8 cellular contexts compared by ENCODE assay signal in the genomic region with DNA sequence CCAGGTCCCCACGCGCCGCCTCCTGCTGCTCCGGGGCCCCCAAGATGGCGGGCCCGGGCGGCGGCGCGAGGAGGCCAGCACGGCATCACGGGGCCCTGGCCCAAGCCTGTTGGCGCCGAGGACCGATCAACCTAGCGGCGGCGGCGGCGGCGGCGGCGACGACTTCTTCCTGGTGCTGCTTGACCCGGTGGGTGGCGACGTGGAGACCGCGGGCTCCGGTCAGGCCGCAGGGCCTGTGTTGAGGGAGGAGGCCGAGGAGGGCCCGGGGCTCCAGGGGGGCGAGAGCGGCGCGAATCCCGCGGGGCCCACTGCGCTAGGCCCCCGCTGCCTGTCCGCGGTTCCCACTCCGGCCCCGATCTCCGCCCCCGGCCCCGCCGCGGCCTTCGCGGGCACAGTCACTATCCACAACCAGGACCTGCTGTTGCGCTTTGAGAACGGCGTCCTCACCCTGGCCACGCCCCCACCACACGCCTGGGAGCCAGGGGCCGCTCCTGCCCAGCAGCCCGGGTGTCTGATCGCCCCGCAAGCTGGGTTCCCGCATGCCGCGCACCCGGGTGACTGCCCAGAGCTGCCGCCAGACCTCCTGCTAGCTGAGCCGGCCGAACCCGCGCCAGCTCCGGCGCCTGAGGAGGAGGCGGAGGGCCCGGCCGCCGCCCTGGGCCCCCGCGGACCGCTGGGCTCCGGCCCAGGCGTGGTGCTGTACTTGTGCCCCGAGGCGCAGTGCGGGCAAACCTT. TPM values are rescaled to one million over a fixed set of nuclear protein-coding genes. Genes with fewer than 3 reads are reported as not detected.
A peak's percentile ranks its signal among the peaks of the same experiment; 100 is the strongest.
DNase-seq lines count a peak whose midpoint lies in the region; ATAC-seq and TF ChIP-seq lines count a peak whose summit lies in the region.
"Not testable (repeated sequence)": the region's sequence is repeated elsewhere in the genome, so short reads cannot be mapped to it uniquely, and the experiment has no call there.

No MANE protein-coding gene starts in this region.

- H3K9me3 Mint-ChIP-seq in activated naive CD8-positive, alpha-beta T cell treated with anti-CD3 and anti-CD28 coated beads, Interleukin-2, amount 50 U/mL, for 24 hours = not testable (repeated sequence)
- peaks cover 0 to 22% (median 4%) of the 10 kb centered on the region in 9 donors for H3K9me3 Mint-ChIP-seq in naive thymus-derived CD8-positive, alpha-beta T cell

- H3K27ac ChIP-seq in subcutaneous abdominal adipose tissue (ENCODE audit: low read depth, low read length) = peak overlapping the region; percentile 80

- H3K9ac ChIP-seq in subcutaneous abdominal adipose tissue (ENCODE audit: low read length in 5 of 5) = peak overlapping the region in 3 of 5 donors; percentile 33 to 59 (median 55)

- peak overlapping the region; percentile 57 for H3K4me3 Mint-ChIP-seq in activated naive CD8-positive, alpha-beta T cell treated with anti-CD3 and anti-CD28 coated beads, Interleukin-2, amount 50 U/mL, for 24 hours
- H3K4me3 Mint-ChIP-seq in naive thymus-derived CD8-positive, alpha-beta T cell = peak overlapping the region in 8 of 10 donors; percentile 42 to 81 (median 62)

- peak; percentile 82 for ATAC-seq in GM21825 (IDR thresholded peaks at IDR 0.05; ENCODE audit: unreplicated experiment)
- peak; percentile 15 for ATAC-seq in HG03575 (IDR thresholded peaks at IDR 0.05; ENCODE audit: extremely low read depth, insufficient number of reproducible peaks, low FRiP score, unreplicated experiment)
- ATAC-seq in SK-N-SH treated with all-trans-retinoic acid at 6 μM for 48 hours = peak; percentile 79
- ATAC-seq in activated naive CD8-positive, alpha-beta T cell treated with anti-CD3 and anti-CD28 coated beads, Interleukin-2, amount 50 U/mL, for 24 hours = peak; percentile 76
- peak; percentile 76 to 80 for ATAC-seq in naive thymus-derived CD8-positive, alpha-beta T cell

- peaks cover 4 to 31% (median 28%) of the 10 kb centered on the region in 5 donors for H3K4me1 ChIP-seq in subcutaneous abdominal adipose tissue (ENCODE audit: control insufficient read depth in 5 of 5, insufficient read depth in 5 of 5, low read length in 5 of 5)

- POLR2A ChIA-PET in naive thymus-derived CD8-positive, alpha-beta T cell (lab: Charles Lee) = interaction anchor here (0.8 kb wide), 2 partner anchors 315 to 597 kb away, joined by 3 read pairs; a partner anchor contains a TSS

- DNase-seq in GM06990 (ENCODE audit: extremely low read depth, insufficient read length) = peak; percentile 69
- DNase-seq in activated naive CD8-positive, alpha-beta T cell treated with anti-CD3 and anti-CD28 coated beads, Interleukin-2, amount 50 U/mL, for 24 hours = peak; percentile 9
- peak; percentile 17 for DNase-seq in glomerular visceral epithelial cell (ENCODE audit: extremely low spot score)
- peak in 9 of 10 donors; percentile 2 to 64 (median 53) for DNase-seq in naive thymus-derived CD8-positive, alpha-beta T cell

- not testable (repeated sequence) for TF ChIP-seq CTCF in GM06990 (IDR thresholded peaks at IDR 0.05; ENCODE audit: insufficient read depth, low read length, poor library complexity, severe bottlenecking)

- H3K36me3 ChIP-seq in GM06990 (ENCODE audit: control insufficient read depth, insufficient read depth, low read length); subcutaneous abdominal adipose tissue (ENCODE audit: control insufficient read depth in 5 of 5, insufficient read depth in 5 of 5, low read length in 5 of 5): not testable (repeated sequence)

- not testable (repeated sequence) for H3K27me3 Mint-ChIP-seq in activated naive CD8-positive, alpha-beta T cell treated with anti-CD3 and anti-CD28 coated beads, Interleukin-2, amount 50 U/mL, for 24 hours; naive thymus-derived CD8-positive, alpha-beta T cell

- not testable (repeated sequence) for H3K27me3 ChIP-seq in GM06990 (replicated peaks; ENCODE audit: control insufficient read depth, insufficient read depth, low read length); subcutaneous abdominal adipose tissue (ENCODE audit: control insufficient read depth in 5 of 5, insufficient read depth in 4 of 5, low read length in 5 of 5)

- H3K36me3 Mint-ChIP-seq in activated naive CD8-positive, alpha-beta T cell treated with anti-CD3 and anti-CD28 coated beads, Interleukin-2, amount 50 U/mL, for 24 hours (ENCODE audit: low read depth) = peaks cover 25% of the 10 kb centered on the region
- H3K36me3 Mint-ChIP-seq in naive thymus-derived CD8-positive, alpha-beta T cell = peaks cover 16 to 25% (median 20%) of the 10 kb centered on the region in 3 donors

- H3K9me3 ChIP-seq in subcutaneous abdominal adipose tissue (ENCODE audit: control insufficient read depth in 5 of 5, low read length in 5 of 5) = not testable (repeated sequence)

- H3K27ac Mint-ChIP-seq in activated naive CD8-positive, alpha-beta T cell treated with anti-CD3 and anti-CD28 coated beads, Interleukin-2, amount 50 U/mL, for 24 hours = not testable (repeated sequence)
- H3K27ac Mint-ChIP-seq in naive thymus-derived CD8-positive, alpha-beta T cell = peak overlapping the region in 2 of 10 donors; percentile 65 to 83

- peaks cover 38% of the 10 kb centered on the region for H3K4me1 Mint-ChIP-seq in activated naive CD8-positive, alpha-beta T cell treated with anti-CD3 and anti-CD28 coated beads, Interleukin-2, amount 50 U/mL, for 24 hours
- H3K4me1 Mint-ChIP-seq in naive thymus-derived CD8-positive, alpha-beta T cell = peaks cover 5 to 51% (median 35%) of the 10 kb centered on the region in 4 donors

- H3K4me3 ChIP-seq in GM06990 (replicated peaks; ENCODE audit: low read depth, low read length) (peak overlapping the region; percentile 58), subcutaneous abdominal adipose tissue (ENCODE audit: low read depth in 1 of 5, low read length in 5 of 5) (peak overlapping the region in 4 of 5 donors; percentile 54 to 65 (median 56))

RNA-seq across cellular contexts. Expression of a gene that starts 0.5 kb away (rescaled TPM):
- total RNA-seq in naive thymus-derived CD8-positive, alpha-beta T cell = 10 to 100 TPM; 16.7 to 16.9 TPM
- 1 to 10 TPM; 3.1 to 6.2 (median 4.0) TPM for polyA plus RNA-seq in naive thymus-derived CD8-positive, alpha-beta T cell

Comparison
In these comparisons a context has a peak if more than half of its experiments do, and no peak if none do; other contexts are left out.
1. Peak in every context shown above with its lines: DNase-seq, ATAC-seq, H3K4me3 ChIP-seq and H3K27ac ChIP-seq.
2. DNase-seq: peak in every context shown above with its lines; median percentile 69 in GM06990; 53 in naive thymus-derived CD8-positive, alpha-beta T cell; 17 in glomerular visceral epithelial cell; 9 in activated naive CD8-positive, alpha-beta T cell treated with anti-CD3 and anti-CD28 coated beads, Interleukin-2, amount 50 U/mL, for 24 hours.
3. ATAC-seq: peak in every context shown above with its lines; median percentile 82 in GM21825; 79 in SK-N-SH treated with all-trans-retinoic acid at 6 μM for 48 hours; 78 in naive thymus-derived CD8-positive, alpha-beta T cell; 76 in activated naive CD8-positive, alpha-beta T cell treated with anti-CD3 and anti-CD28 coated beads, Interleukin-2, amount 50 U/mL, for 24 hours; 15 in HG03575.